1 cellular context compared by ENCODE assay signal in the genomic region with DNA sequence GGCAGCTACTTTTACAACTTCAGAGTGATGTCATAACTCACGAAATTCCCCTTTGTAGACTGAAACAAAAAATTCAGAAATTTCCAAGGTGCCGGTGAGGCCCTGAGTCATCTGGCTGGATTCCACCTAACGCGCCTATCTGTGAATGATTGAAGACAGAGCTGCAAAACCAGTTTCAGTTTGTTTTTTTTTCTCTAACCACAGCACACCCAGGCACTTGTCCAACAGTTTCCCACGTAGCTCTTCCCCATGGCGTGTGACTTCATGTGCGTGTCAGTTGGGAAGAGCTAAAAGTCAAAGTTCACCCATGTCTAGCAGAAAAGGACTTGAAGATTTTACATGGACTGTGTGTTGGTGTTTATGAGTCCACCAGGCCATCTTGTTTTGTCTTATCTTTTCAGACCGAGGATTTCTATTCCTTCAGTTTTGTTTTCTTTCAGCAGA.
A peak's percentile ranks its signal among the peaks of the same experiment; 100 is the strongest.
TF ChIP-seq lines count a peak whose summit lies in the region.

No MANE protein-coding gene starts in this region.

TF ChIP-seq in HEK293, 187 proteins besides CTCF, POLR2A, EP300 and RAD21 (continued from another document and continues in another):
- TF ChIP-seq HOXA7 (CRISPR knock-in tag; IDR thresholded peaks at IDR 0.05; ENCODE audit: borderline replicate concordance) (no peak), ZSCAN23 (tag by site-specific recombination; IDR thresholded peaks at IDR 0.05) (no peak), ZNF175 (tag by site-specific recombination; IDR thresholded peaks at IDR 0.05) (no peak), ZNF76 (tag by site-specific recombination; IDR thresholded peaks at IDR 0.05; ENCODE audit: borderline replicate concordance, low read depth) (no peak), REPIN1 (tag by site-specific recombination; IDR thresholded peaks at IDR 0.05; ENCODE audit: low read depth) (no peak), SCRT2 (tag by site-specific recombination; IDR thresholded peaks at IDR 0.05) (no peak; the same call in 1 of the 2 replicates), MEIS1 (CRISPR knock-in tag; IDR thresholded peaks at IDR 0.05; ENCODE audit: borderline replicate concordance) (no peak; the same call in 1 of the 2 replicates), ZNF146 (tag by site-specific recombination; IDR thresholded peaks at IDR 0.05) (no peak), ZNF274 (IDR thresholded peaks at IDR 0.05; ENCODE audit: low read length) (no peak), ZNF274 (tag by site-specific recombination; IDR thresholded peaks at IDR 0.05; ENCODE audit: borderline replicate concordance) (no peak), ZNF184 (tag by site-specific recombination; IDR thresholded peaks at IDR 0.05) (peak; percentile 44; the same call in 1 of the 2 replicates), ZNF112 (tag by site-specific recombination; IDR thresholded peaks at IDR 0.05) (no peak), TCF7L2 (IDR thresholded peaks at IDR 0.05; ENCODE audit: borderline replicate concordance, low read depth, low read length) (no peak), ZNF354C (tag by site-specific recombination; IDR thresholded peaks at IDR 0.05; ENCODE audit: borderline replicate concordance, low read depth) (no peak), ZNF830 (tag by site-specific recombination; IDR thresholded peaks at IDR 0.05; ENCODE audit: low read depth) (no peak), SETDB1 (IDR thresholded peaks at IDR 0.05; ENCODE audit: insufficient read length, low read length) (no peak), ZNF777 (tag by site-specific recombination; IDR thresholded peaks at IDR 0.05; ENCODE audit: borderline replicate concordance) (no peak), ZNF792 (tag by site-specific recombination; IDR thresholded peaks at IDR 0.05) (no peak), ZNF2 (tag by site-specific recombination; IDR thresholded peaks at IDR 0.05) (no peak), ZNF214 (tag by site-specific recombination; IDR thresholded peaks at IDR 0.05; ENCODE audit: borderline replicate concordance) (no peak), ZNF140 (tag by site-specific recombination; IDR thresholded peaks at IDR 0.05) (no peak), ZNF654 (tag by site-specific recombination; IDR thresholded peaks at IDR 0.05; ENCODE audit: low read depth) (no peak), GLI2 (tag by site-specific recombination; IDR thresholded peaks at IDR 0.05; ENCODE audit: borderline replicate concordance, low read depth) (peak; percentile 41; the same call in 1 of the 2 replicates), OSR2 (tag by site-specific recombination; IDR thresholded peaks at IDR 0.05) (peak; percentile 79), EGR2 (tag by site-specific recombination; IDR thresholded peaks at IDR 0.05; ENCODE audit: low read depth) (peak; percentile 65; the same call in 1 of the 2 replicates), SP2 (tag by site-specific recombination; IDR thresholded peaks at IDR 0.05) (no peak), ZNF174 (tag by site-specific recombination; IDR thresholded peaks at IDR 0.05) (no peak), PRDM1 (tag by site-specific recombination; IDR thresholded peaks at IDR 0.05) (0 out of 2 replicates have a peak, but pooled peaks have one; percentile 47), ZNF473 (tag by site-specific recombination; IDR thresholded peaks at IDR 0.05) (no peak), ZNF768 (tag by site-specific recombination; IDR thresholded peaks at IDR 0.05) (no peak), KLF9 (tag by site-specific recombination; IDR thresholded peaks at IDR 0.05; ENCODE audit: low read depth) (no peak), ZNF701 (tag by site-specific recombination; IDR thresholded peaks at IDR 0.05) (no peak), ZXDB (tag by site-specific recombination; IDR thresholded peaks at IDR 0.05) (peak; percentile 91), SP7 (tag by site-specific recombination; IDR thresholded peaks at IDR 0.05) (peak; percentile 78)
- TF ChIP-seq, protein P1, sequence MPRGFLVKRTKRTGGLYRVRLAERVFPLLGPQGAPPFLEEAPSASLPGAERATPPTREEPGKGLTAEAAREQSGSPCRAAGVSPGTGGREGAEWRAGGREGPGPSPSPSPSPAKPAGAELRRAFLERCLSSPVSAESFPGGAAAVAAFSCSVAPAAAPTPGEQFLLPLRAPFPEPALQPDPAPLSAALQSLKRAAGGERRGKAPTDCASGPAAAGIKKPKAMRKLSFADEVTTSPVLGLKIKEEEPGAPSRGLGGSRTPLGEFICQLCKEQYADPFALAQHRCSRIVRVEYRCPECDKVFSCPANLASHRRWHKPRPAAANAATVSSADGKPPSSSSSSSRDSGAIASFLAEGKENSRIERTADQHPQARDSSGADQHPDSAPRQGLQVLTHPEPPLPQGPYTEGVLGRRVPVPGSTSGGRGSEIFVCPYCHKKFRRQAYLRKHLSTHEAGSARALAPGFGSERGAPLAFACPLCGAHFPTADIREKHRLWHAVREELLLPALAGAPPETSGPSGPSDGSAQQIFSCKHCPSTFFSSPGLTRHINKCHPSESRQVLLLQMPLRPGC (tag by site-specific recombination; IDR thresholded peaks at IDR 0.05): peak; percentile 72
- TF ChIP-seq, protein P2, sequence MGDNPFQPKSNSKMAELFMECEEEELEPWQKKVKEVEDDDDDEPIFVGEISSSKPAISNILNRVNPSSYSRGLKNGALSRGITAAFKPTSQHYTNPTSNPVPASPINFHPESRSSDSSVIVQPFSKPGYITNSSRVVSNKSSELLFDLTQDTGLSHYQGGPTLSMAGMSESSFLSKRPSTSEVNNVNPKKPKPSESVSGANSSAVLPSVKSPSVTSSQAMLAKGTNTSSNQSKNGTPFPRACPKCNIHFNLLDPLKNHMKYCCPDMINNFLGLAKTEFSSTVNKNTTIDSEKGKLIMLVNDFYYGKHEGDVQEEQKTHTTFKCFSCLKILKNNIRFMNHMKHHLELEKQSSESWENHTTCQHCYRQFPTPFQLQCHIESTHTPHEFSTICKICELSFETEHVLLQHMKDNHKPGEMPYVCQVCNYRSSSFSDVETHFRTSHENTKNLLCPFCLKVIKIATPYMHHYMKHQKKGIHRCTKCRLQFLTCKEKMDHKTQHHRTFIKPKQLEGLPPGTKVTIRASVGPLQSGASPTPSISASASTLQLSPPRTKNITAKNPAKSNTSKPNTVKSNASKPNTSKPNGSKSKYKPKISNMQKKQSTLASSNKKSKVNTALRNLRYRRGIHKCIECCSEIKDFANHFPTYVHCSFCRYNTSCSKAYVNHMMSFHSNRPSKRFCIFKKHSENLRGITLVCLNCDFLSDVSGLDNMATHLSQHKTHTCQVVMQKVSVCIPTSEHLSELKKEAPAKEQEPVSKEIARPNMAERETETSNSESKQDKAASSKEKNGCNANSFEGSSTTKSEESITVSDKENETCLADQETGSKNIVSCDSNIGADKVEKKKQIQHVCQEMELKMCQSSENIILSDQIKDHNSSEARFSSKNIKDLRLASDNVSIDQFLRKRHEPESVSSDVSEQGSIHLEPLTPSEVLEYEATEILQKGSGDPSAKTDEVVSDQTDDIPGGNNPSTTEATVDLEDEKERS (tag by site-specific recombination; IDR thresholded peaks at IDR 0.05): no peak
- TF ChIP-seq, protein P3, sequence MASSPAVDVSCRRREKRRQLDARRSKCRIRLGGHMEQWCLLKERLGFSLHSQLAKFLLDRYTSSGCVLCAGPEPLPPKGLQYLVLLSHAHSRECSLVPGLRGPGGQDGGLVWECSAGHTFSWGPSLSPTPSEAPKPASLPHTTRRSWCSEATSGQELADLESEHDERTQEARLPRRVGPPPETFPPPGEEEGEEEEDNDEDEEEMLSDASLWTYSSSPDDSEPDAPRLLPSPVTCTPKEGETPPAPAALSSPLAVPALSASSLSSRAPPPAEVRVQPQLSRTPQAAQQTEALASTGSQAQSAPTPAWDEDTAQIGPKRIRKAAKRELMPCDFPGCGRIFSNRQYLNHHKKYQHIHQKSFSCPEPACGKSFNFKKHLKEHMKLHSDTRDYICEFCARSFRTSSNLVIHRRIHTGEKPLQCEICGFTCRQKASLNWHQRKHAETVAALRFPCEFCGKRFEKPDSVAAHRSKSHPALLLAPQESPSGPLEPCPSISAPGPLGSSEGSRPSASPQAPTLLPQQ (tag by site-specific recombination; IDR thresholded peaks at IDR 0.05): peak; percentile 61
- TF ChIP-seq, protein P4, sequence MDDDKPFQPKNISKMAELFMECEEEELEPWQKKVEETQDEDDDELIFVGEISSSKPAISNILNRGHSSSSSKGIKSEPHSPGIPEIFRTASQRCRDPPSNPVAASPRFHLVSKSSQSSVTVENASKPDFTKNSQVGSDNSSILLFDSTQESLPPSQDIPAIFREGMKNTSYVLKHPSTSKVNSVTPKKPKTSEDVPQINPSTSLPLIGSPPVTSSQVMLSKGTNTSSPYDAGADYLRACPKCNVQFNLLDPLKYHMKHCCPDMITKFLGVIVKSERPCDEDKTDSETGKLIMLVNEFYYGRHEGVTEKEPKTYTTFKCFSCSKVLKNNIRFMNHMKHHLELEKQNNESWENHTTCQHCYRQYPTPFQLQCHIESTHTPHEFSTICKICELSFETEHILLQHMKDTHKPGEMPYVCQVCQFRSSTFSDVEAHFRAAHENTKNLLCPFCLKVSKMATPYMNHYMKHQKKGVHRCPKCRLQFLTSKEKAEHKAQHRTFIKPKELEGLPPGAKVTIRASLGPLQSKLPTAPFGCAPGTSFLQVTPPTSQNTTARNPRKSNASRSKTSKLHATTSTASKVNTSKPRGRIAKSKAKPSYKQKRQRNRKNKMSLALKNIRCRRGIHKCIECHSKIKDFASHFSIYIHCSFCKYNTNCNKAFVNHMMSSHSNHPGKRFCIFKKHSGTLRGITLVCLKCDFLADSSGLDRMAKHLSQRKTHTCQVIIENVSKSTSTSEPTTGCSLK (tag by site-specific recombination; IDR thresholded peaks at IDR 0.05): no peak
- TF ChIP-seq, protein P5, sequence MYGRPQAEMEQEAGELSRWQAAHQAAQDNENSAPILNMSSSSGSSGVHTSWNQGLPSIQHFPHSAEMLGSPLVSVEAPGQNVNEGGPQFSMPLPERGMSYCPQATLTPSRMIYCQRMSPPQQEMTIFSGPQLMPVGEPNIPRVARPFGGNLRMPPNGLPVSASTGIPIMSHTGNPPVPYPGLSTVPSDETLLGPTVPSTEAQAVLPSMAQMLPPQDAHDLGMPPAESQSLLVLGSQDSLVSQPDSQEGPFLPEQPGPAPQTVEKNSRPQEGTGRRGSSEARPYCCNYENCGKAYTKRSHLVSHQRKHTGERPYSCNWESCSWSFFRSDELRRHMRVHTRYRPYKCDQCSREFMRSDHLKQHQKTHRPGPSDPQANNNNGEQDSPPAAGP (tag by site-specific recombination; IDR thresholded peaks at IDR 0.05): 0 out of 2 replicates have a peak, but pooled peaks have one; percentile 48
- TF ChIP-seq, protein P6, sequence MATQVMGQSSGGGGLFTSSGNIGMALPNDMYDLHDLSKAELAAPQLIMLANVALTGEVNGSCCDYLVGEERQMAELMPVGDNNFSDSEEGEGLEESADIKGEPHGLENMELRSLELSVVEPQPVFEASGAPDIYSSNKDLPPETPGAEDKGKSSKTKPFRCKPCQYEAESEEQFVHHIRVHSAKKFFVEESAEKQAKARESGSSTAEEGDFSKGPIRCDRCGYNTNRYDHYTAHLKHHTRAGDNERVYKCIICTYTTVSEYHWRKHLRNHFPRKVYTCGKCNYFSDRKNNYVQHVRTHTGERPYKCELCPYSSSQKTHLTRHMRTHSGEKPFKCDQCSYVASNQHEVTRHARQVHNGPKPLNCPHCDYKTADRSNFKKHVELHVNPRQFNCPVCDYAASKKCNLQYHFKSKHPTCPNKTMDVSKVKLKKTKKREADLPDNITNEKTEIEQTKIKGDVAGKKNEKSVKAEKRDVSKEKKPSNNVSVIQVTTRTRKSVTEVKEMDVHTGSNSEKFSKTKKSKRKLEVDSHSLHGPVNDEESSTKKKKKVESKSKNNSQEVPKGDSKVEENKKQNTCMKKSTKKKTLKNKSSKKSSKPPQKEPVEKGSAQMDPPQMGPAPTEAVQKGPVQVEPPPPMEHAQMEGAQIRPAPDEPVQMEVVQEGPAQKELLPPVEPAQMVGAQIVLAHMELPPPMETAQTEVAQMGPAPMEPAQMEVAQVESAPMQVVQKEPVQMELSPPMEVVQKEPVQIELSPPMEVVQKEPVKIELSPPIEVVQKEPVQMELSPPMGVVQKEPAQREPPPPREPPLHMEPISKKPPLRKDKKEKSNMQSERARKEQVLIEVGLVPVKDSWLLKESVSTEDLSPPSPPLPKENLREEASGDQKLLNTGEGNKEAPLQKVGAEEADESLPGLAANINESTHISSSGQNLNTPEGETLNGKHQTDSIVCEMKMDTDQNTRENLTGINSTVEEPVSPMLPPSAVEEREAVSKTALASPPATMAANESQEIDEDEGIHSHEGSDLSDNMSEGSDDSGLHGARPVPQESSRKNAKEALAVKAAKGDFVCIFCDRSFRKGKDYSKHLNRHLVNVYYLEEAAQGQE (tag by site-specific recombination; IDR thresholded peaks at IDR 0.05): no peak
- TF ChIP-seq, protein P7, sequence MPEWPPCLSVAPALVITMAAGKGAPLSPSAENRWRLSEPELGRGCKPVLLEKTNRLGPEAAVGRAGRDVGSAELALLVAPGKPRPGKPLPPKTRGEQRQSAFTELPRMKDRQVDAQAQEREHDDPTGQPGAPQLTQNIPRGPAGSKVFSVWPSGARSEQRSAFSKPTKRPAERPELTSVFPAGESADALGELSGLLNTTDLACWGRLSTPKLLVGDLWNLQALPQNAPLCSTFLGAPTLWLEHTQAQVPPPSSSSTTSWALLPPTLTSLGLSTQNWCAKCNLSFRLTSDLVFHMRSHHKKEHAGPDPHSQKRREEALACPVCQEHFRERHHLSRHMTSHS (tag by site-specific recombination; IDR thresholded peaks at IDR 0.05): peak; percentile 82
- TF ChIP-seq, protein P8, sequence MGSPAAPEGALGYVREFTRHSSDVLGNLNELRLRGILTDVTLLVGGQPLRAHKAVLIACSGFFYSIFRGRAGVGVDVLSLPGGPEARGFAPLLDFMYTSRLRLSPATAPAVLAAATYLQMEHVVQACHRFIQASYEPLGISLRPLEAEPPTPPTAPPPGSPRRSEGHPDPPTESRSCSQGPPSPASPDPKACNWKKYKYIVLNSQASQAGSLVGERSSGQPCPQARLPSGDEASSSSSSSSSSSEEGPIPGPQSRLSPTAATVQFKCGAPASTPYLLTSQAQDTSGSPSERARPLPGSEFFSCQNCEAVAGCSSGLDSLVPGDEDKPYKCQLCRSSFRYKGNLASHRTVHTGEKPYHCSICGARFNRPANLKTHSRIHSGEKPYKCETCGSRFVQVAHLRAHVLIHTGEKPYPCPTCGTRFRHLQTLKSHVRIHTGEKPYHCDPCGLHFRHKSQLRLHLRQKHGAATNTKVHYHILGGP (tag by site-specific recombination; IDR thresholded peaks at IDR 0.05): no peak
- TF ChIP-seq, protein P9, sequence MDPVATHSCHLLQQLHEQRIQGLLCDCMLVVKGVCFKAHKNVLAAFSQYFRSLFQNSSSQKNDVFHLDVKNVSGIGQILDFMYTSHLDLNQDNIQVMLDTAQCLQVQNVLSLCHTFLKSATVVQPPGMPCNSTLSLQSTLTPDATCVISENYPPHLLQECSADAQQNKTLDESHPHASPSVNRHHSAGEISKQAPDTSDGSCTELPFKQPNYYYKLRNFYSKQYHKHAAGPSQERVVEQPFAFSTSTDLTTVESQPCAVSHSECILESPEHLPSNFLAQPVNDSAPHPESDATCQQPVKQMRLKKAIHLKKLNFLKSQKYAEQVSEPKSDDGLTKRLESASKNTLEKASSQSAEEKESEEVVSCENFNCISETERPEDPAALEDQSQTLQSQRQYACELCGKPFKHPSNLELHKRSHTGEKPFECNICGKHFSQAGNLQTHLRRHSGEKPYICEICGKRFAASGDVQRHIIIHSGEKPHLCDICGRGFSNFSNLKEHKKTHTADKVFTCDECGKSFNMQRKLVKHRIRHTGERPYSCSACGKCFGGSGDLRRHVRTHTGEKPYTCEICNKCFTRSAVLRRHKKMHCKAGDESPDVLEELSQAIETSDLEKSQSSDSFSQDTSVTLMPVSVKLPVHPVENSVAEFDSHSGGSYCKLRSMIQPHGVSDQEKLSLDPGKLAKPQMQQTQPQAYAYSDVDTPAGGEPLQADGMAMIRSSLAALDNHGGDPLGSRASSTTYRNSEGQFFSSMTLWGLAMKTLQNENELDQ (tag by site-specific recombination; IDR thresholded peaks at IDR 0.05; ENCODE audit: low read depth): no peak
